Comparison of ENCODE assay signal across 23 cellular contexts in genomic region chr4:174255374-174255773, GRCh38.
"Had no signal": no experiment of that assay in that cellular context is flagged by ENCODE, and none has a peak within 500 bp of the region (broad histone marks: within the 10 kb centered on the region; RNA-seq: fewer than 3 reads in every experiment).

No MANE protein-coding gene starts in this region.

- H3K4me2 ChIP-seq: KMS-11 had no signal

- ATAC-seq: activated naive CD4-positive, alpha-beta T cell treated with anti-CD3 and anti-CD28 coated beads, Interleukin-2, amount 50 U/mL, for 72 hours; activated naive CD8-positive, alpha-beta T cell treated with anti-CD3 and anti-CD28 coated beads, Interleukin-2, amount 50 U/mL, for 24 hours; activated T-cell treated with anti-CD3 and anti-CD28 coated beads, Interleukin-2, amount 50 U/mL, for 4 hours; T-helper 17 cell had no signal

- FAIRE-seq: RCC 7860 had no signal

- H3K27me3 ChIP-seq: brain microvascular endothelial cell, cardiac muscle cell, MG63 had no signal

- DNase-seq: activated B cell treated with CpG ODN at 0.5 μM for 24 hours; activated CD4-positive, alpha-beta memory T cell treated with anti-CD3 and anti-CD28 coated beads for 36 hours; activated CD4-positive, alpha-beta T cell treated with anti-CD3 and anti-CD28 coated beads, Interleukin-2, amount 10 ng/mL, durations not matched to agents 7 days and 5 days; activated CD8-positive, alpha-beta memory T cell treated with anti-CD3 and anti-CD28 coated beads for 24 hours; activated effector memory CD4-positive, alpha-beta T cell treated with anti-CD3 and anti-CD28 coated beads, Interleukin-2, amount 50 U/mL, for 16 hours; activated naive CD4-positive, alpha-beta T cell treated with Interleukin-2 at 50 U/mL for 16 hours; activated naive CD8-positive, alpha-beta T cell treated with anti-CD3 and anti-CD28 coated beads, Interleukin-2, amount 50 U/mL, for 24 hours; activated T-cell treated with anti-CD3 and anti-CD28 coated beads, Interleukin-2, amount 50 U/mL, for 4 hours; amygdala; cerebellar nuclear complex; MV-4-11; NCI-H1092 treated with DMSO at 0.1 percent for 48 hours; NCI-H1417 treated with DMSO at 0.1 percent for 48 hours; NCI-H2081; NCI-H510A treated with DMSO at 0.1 percent for 48 hours; T-helper 17 cell; T-helper 9 cell had no signal

- H3K27ac ChIP-seq: cardiac muscle cell, KMS-11 had no signal

- H3K36me3 ChIP-seq: brain microvascular endothelial cell, cardiac muscle cell, MG63 had no signal

- H3K9me3 ChIP-seq: MG63 had no signal

- H3K4me3 ChIP-seq: cardiac muscle cell, MG63 had no signal
